ENCODE assay signal across 11 cellular contexts in genomic region chr12:46659032-46659703, GRCh38.
DNase-seq lines count a peak whose midpoint lies in the region; ATAC-seq and TF ChIP-seq lines count a peak whose summit lies in the region.
"Had no signal": no experiment of that assay in that cellular context is flagged by ENCODE, and none has a peak within 500 bp of the region (broad histone marks: within the 10 kb centered on the region; RNA-seq: fewer than 3 reads in every experiment).

No MANE protein-coding gene starts in this region.

- intact Hi-C loops in Right ventricle myocardium inferior (cut with DNase I), result loop anchor here (1.0 to 5.0 kb wide), 3 partner anchors 102 to 287 kb away; partner anchors contain the start of gene SLC38A2
- intact Hi-C loops in cardiac septum (cut with DNase I), result loop anchor here (5.0 to 10.0 kb wide), 3 partner anchors 42 to 124 kb away; no protein-coding TSS in a partner anchor
- intact Hi-C loops in aorta (cut with DNase I), result loop anchor here (5.0 to 10.0 kb wide), 4 partner anchors 47 to 287 kb away; partner anchors contain the start of gene SLC38A2 (in 1 of the 2)

- no peaks in the 10 kb centered on the region for H3K9me3 ChIP-seq in aorta (ENCODE audit: control insufficient read depth, low read length)

- peak; percentile 70 for ATAC-seq in Right ventricle myocardium inferior
- ATAC-seq in aorta (ENCODE audit: low FRiP score), result no peak

- peaks cover 2 to 6% of the 10 kb centered on the region in 2 donors for H3K4me1 ChIP-seq in aorta (ENCODE audit: control insufficient read depth in 1 of 2, insufficient read depth in 2 of 2, low read length in 2 of 2)

- peaks cover 46% of the 10 kb centered on the region for H3K4me1 Mint-ChIP-seq in nephron
- H3K4me1 Mint-ChIP-seq in endothelial cell (ENCODE audit: unreplicated experiment), result peaks cover 19% of the 10 kb centered on the region
- H3K4me1 Mint-ChIP-seq in progenitor cell of endocrine pancreas (ENCODE audit: low read depth), result peaks cover 14% of the 10 kb centered on the region

- H3K27ac ChIP-seq in aorta (ENCODE audit: low read depth in 1 of 2, low read length in 2 of 2), result peak overlapping the region; percentile 51 to 81

- 12 to 17% methylated on average over 10 of the region's 10 CpGs for WGBS in aorta, 2 donors

- no peaks in the 10 kb centered on the region for H3K27me3 Mint-ChIP-seq in nephron (ENCODE audit: low read depth)
- no peaks in the 10 kb centered on the region for H3K27me3 Mint-ChIP-seq in endothelial cell (ENCODE audit: unreplicated experiment)
- H3K27me3 Mint-ChIP-seq in progenitor cell of endocrine pancreas, result no peaks in the 10 kb centered on the region
- H3K27me3 Mint-ChIP-seq: activated B cell treated with CpG ODN at 0.5 μM for 24 hours had no signal

- H3K27me3 ChIP-seq in aorta (ENCODE audit: control insufficient read depth in 1 of 2, insufficient read depth in 2 of 2, low read length in 1 of 2), result no peaks in the 10 kb centered on the region

- H3K4me3 Mint-ChIP-seq in nephron, result peak overlapping the region in 1 of 3 experiments; percentile 34
- H3K4me3 Mint-ChIP-seq in endothelial cell (ENCODE audit: unreplicated experiment), result no peak overlapping the region
- H3K4me3 Mint-ChIP-seq in progenitor cell of endocrine pancreas (ENCODE audit: low read depth), result no peak overlapping the region
- H3K4me3 Mint-ChIP-seq: activated B cell treated with CpG ODN at 0.5 μM for 24 hours had no signal

- no peaks in the 10 kb centered on the region for H3K36me3 ChIP-seq in aorta (ENCODE audit: control insufficient read depth in 1 of 2, insufficient read depth in 2 of 2, low read length in 1 of 2)

- peak overlapping the region in 1 of 2 donors; percentile 48 for H3K4me3 ChIP-seq in aorta (ENCODE audit: low read length in 2 of 2)

- no peaks in the 10 kb centered on the region for H3K36me3 Mint-ChIP-seq in nephron (ENCODE audit: low read depth)
- no peaks in the 10 kb centered on the region for H3K36me3 Mint-ChIP-seq in endothelial cell (ENCODE audit: low read depth, unreplicated experiment)
- H3K36me3 Mint-ChIP-seq in progenitor cell of endocrine pancreas (ENCODE audit: insufficient read depth), result no peaks in the 10 kb centered on the region

- TF ChIP-seq CTCF in nephron (IDR thresholded peaks at IDR 0.05; ENCODE audit: unreplicated experiment in 3 of 3) (no peak), endothelial cell (IDR thresholded peaks at IDR 0.05; ENCODE audit: unreplicated experiment) (no peak), progenitor cell of endocrine pancreas (IDR thresholded peaks at IDR 0.05; ENCODE audit: unreplicated experiment) (no peak)

- H3K27ac Mint-ChIP-seq in nephron (peak overlapping the region; percentile 56 to 94 (median 91)), endothelial cell (ENCODE audit: unreplicated experiment) (no peak overlapping the region), progenitor cell of endocrine pancreas (no peak overlapping the region)
- H3K27ac Mint-ChIP-seq: activated B cell treated with CpG ODN at 0.5 μM for 24 hours had no signal

- no peaks in the 10 kb centered on the region for H3K9me3 Mint-ChIP-seq in nephron
- no peaks in the 10 kb centered on the region for H3K9me3 Mint-ChIP-seq in endothelial cell (ENCODE audit: unreplicated experiment)
- no peaks in the 10 kb centered on the region for H3K9me3 Mint-ChIP-seq in progenitor cell of endocrine pancreas (ENCODE audit: low read depth)
- H3K9me3 Mint-ChIP-seq: activated B cell treated with CpG ODN at 0.5 μM for 24 hours had no signal

- DNase-seq in Right ventricle myocardium inferior (ENCODE audit: missing footprints) (no peak), cardiac septum (ENCODE audit: low spot score) (no peak), fibroblast of gingiva (ENCODE audit: low read depth) (peak; percentile 45), aorta (no peak), endothelial cell (ENCODE audit: low spot score) (no peak), progenitor cell of endocrine pancreas (ENCODE audit: low spot score, unreplicated experiment) (no peak), NCI-H187 (lab: John Stamatoyannopoulos, UW) (no peak)
- DNase-seq: activated B cell treated with CpG ODN at 0.5 μM for 24 hours, NCI-H748 treated with DMSO at 0.1 percent for 48 hours, nucleus accumbens had no signal

Comparison
In these comparisons a context has a peak if more than half of its experiments do, and no peak if none do; other contexts are left out.
1. H3K27ac Mint-ChIP-seq: peak in nephron (3 of 3); none in endothelial cell (single experiment) and progenitor cell of endocrine pancreas (single experiment).